ENCODE assay signal across 2 cellular contexts in the genomic region with DNA sequence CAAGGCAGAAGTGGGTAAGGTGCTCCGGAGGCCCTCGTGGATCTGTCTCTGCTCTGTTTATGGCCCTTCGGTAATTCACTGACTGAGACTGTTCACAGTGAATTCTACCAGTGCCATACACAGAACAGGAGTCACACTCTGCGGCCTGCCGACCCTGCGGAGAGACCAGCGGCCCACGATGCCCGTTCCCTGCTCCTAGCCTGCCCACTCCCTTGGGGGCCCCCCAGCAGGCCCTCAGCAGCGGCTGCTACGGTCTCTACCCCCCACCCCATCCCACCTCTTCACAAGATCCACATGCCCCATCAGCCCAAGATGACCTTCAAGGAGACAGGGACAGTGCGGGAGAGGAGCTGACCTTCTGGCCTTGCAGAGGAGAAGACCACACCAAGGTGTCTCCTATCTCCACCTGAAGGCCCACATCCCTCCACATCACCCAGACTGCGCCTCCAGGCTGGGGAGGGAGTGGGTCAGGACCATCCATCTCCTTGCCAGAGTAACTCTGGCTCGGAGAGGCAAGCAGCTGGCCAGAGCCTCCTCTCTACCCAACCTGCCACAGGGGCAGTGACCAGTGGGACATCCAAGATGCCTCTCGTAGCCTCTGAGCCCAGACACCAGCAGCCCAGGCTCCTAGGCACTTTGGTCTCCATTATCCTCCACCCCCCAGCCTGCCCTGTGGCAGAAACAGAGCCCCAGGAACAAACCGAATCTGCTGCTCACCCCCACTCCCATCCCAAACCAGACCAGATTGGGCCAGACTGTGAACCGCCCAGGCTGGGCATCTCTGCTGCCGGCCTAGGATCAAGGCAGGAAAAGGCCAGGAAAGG.
TF ChIP-seq lines count a peak whose summit lies in the region.

No MANE protein-coding gene starts in this region.

TF ChIP-seq in SK-N-SH, 30 proteins besides CTCF, POLR2A, EP300 and RAD21 (continued from another document):
- TF ChIP-seq, protein P1, sequence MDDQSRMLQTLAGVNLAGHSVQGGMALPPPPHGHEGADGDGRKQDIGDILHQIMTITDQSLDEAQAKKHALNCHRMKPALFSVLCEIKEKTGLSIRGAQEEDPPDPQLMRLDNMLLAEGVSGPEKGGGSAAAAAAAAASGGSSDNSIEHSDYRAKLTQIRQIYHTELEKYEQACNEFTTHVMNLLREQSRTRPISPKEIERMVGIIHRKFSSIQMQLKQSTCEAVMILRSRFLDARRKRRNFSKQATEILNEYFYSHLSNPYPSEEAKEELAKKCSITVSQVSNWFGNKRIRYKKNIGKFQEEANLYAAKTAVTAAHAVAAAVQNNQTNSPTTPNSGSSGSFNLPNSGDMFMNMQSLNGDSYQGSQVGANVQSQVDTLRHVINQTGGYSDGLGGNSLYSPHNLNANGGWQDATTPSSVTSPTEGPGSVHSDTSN (IDR thresholded peaks at IDR 0.05): no peak
- no peak for TF ChIP-seq MEF2A (IDR thresholded peaks at IDR 0.05; ENCODE audit: borderline replicate concordance, low read depth)
- TF ChIP-seq, protein P2, sequence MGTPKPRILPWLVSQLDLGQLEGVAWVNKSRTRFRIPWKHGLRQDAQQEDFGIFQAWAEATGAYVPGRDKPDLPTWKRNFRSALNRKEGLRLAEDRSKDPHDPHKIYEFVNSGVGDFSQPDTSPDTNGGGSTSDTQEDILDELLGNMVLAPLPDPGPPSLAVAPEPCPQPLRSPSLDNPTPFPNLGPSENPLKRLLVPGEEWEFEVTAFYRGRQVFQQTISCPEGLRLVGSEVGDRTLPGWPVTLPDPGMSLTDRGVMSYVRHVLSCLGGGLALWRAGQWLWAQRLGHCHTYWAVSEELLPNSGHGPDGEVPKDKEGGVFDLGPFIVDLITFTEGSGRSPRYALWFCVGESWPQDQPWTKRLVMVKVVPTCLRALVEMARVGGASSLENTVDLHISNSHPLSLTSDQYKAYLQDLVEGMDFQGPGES (IDR thresholded peaks at IDR 0.05; ENCODE audit: low read depth, low read length): no peak
- TF ChIP-seq, protein P3, sequence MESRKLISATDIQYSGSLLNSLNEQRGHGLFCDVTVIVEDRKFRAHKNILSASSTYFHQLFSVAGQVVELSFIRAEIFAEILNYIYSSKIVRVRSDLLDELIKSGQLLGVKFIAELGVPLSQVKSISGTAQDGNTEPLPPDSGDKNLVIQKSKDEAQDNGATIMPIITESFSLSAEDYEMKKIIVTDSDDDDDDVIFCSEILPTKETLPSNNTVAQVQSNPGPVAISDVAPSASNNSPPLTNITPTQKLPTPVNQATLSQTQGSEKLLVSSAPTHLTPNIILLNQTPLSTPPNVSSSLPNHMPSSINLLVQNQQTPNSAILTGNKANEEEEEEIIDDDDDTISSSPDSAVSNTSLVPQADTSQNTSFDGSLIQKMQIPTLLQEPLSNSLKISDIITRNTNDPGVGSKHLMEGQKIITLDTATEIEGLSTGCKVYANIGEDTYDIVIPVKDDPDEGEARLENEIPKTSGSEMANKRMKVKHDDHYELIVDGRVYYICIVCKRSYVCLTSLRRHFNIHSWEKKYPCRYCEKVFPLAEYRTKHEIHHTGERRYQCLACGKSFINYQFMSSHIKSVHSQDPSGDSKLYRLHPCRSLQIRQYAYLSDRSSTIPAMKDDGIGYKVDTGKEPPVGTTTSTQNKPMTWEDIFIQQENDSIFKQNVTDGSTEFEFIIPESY (IDR thresholded peaks at IDR 0.05; ENCODE audit: borderline replicate concordance, low read depth): no peak
- TF ChIP-seq CHD2 (IDR thresholded peaks at IDR 0.05; ENCODE audit: low read length, partially characterized antibody): no peak
- TF ChIP-seq, protein P4, sequence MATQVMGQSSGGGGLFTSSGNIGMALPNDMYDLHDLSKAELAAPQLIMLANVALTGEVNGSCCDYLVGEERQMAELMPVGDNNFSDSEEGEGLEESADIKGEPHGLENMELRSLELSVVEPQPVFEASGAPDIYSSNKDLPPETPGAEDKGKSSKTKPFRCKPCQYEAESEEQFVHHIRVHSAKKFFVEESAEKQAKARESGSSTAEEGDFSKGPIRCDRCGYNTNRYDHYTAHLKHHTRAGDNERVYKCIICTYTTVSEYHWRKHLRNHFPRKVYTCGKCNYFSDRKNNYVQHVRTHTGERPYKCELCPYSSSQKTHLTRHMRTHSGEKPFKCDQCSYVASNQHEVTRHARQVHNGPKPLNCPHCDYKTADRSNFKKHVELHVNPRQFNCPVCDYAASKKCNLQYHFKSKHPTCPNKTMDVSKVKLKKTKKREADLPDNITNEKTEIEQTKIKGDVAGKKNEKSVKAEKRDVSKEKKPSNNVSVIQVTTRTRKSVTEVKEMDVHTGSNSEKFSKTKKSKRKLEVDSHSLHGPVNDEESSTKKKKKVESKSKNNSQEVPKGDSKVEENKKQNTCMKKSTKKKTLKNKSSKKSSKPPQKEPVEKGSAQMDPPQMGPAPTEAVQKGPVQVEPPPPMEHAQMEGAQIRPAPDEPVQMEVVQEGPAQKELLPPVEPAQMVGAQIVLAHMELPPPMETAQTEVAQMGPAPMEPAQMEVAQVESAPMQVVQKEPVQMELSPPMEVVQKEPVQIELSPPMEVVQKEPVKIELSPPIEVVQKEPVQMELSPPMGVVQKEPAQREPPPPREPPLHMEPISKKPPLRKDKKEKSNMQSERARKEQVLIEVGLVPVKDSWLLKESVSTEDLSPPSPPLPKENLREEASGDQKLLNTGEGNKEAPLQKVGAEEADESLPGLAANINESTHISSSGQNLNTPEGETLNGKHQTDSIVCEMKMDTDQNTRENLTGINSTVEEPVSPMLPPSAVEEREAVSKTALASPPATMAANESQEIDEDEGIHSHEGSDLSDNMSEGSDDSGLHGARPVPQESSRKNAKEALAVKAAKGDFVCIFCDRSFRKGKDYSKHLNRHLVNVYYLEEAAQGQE (IDR thresholded peaks at IDR 0.05; ENCODE audit: low read depth, low read length): no peak
- no peak for TF ChIP-seq RCOR1 (IDR thresholded peaks at IDR 0.05; ENCODE audit: low read length)
- TF ChIP-seq, protein P5, sequence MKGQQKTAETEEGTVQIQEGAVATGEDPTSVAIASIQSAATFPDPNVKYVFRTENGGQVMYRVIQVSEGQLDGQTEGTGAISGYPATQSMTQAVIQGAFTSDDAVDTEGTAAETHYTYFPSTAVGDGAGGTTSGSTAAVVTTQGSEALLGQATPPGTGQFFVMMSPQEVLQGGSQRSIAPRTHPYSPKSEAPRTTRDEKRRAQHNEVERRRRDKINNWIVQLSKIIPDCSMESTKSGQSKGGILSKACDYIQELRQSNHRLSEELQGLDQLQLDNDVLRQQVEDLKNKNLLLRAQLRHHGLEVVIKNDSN (IDR thresholded peaks at IDR 0.05; ENCODE audit: borderline replicate concordance, low read depth): no peak
- no peak for TF ChIP-seq MXI1 (IDR thresholded peaks at IDR 0.05; ENCODE audit: low read depth, low read length)
- no peak for TF ChIP-seq TCF12 (IDR thresholded peaks at IDR 0.05)
- TF ChIP-seq ELF1 (IDR thresholded peaks at IDR 0.05): no peak

TF ChIP-seq in SK-N-SH treated with all-trans-retinoic acid at 6 μM for 48 hours, 23 proteins besides CTCF, POLR2A, EP300 and RAD21 (continued from another document):
- TF ChIP-seq, protein P6, sequence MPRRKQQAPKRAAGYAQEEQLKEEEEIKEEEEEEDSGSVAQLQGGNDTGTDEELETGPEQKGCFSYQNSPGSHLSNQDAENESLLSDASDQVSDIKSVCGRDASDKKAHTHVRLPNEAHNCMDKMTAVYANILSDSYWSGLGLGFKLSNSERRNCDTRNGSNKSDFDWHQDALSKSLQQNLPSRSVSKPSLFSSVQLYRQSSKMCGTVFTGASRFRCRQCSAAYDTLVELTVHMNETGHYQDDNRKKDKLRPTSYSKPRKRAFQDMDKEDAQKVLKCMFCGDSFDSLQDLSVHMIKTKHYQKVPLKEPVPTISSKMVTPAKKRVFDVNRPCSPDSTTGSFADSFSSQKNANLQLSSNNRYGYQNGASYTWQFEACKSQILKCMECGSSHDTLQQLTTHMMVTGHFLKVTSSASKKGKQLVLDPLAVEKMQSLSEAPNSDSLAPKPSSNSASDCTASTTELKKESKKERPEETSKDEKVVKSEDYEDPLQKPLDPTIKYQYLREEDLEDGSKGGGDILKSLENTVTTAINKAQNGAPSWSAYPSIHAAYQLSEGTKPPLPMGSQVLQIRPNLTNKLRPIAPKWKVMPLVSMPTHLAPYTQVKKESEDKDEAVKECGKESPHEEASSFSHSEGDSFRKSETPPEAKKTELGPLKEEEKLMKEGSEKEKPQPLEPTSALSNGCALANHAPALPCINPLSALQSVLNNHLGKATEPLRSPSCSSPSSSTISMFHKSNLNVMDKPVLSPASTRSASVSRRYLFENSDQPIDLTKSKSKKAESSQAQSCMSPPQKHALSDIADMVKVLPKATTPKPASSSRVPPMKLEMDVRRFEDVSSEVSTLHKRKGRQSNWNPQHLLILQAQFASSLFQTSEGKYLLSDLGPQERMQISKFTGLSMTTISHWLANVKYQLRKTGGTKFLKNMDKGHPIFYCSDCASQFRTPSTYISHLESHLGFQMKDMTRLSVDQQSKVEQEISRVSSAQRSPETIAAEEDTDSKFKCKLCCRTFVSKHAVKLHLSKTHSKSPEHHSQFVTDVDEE (CRISPR knock-in tag; IDR thresholded peaks at IDR 0.05): no peak
- no peak for TF ChIP-seq ESRRG (CRISPR knock-in tag; IDR thresholded peaks at IDR 0.05)
- no peak for TF ChIP-seq CSDC2 (CRISPR knock-in tag; IDR thresholded peaks at IDR 0.05)
